Comparison of ENCODE assay signal across 13 cellular contexts in genomic region chr6:160013987-160014868, GRCh38. TPM values are rescaled to one million over a fixed set of nuclear protein-coding genes. Genes with fewer than 3 reads are reported as not detected.
DNase-seq lines count a peak whose midpoint lies in the region; ATAC-seq and TF ChIP-seq lines count a peak whose summit lies in the region.
"Had no signal": no experiment of that assay in that cellular context is flagged by ENCODE, and none has a peak within 500 bp of the region (broad histone marks: within the 10 kb centered on the region; RNA-seq: fewer than 3 reads in every experiment).

No MANE protein-coding gene starts in this region.

- H3K4me1 ChIP-seq in endocrine pancreas (ENCODE audit: control insufficient read depth, insufficient read depth, low read length) (peaks cover 5% of the 10 kb centered on the region), stomach (peaks cover 6 to 13% (median 9%) of the 10 kb centered on the region in 4 donors)

- no peak overlapping the region for H3K4me3 ChIP-seq in endocrine pancreas (ENCODE audit: control insufficient read depth, insufficient read depth, low read length)
- no peak overlapping the region for H3K4me3 ChIP-seq in stomach
- H3K4me3 ChIP-seq in brain microvascular endothelial cell (ENCODE audit: low read depth, low read length) = no peak overlapping the region
- H3K4me3 ChIP-seq: BLaER1 had no signal

- H3K27me3 ChIP-seq in endocrine pancreas (ENCODE audit: control insufficient read depth, insufficient read depth, low read length) = no peaks in the 10 kb centered on the region
- no peaks in the 10 kb centered on the region for H3K27me3 ChIP-seq in stomach
- H3K27me3 ChIP-seq in brain microvascular endothelial cell (replicated peaks) = no peaks in the 10 kb centered on the region
- H3K27me3 ChIP-seq: BLaER1, dorsolateral prefrontal cortex had no signal

- peak overlapping the region; percentile 34 for H3K9ac ChIP-seq in endocrine pancreas (ENCODE audit: control insufficient read depth, insufficient read depth, low read length)
- H3K9ac ChIP-seq: BLaER1, SK-N-SH had no signal

- no peak for ATAC-seq in HG03196 (IDR thresholded peaks at IDR 0.05; ENCODE audit: unreplicated experiment)

- no peak for TF ChIP-seq POLR2A in stomach (IDR thresholded peaks at IDR 0.05)

- WGBS in stomach, 5 donors = 18 to 52% (median 33%) methylated on average over 4 of the region's 4 CpGs

- H3K9me3 ChIP-seq in endocrine pancreas (ENCODE audit: control insufficient read depth, low read length) (no peaks in the 10 kb centered on the region), stomach (no peaks in the 10 kb centered on the region)
- H3K9me3 ChIP-seq: SK-N-SH had no signal

- no peak for TF ChIP-seq EP300 in stomach (IDR thresholded peaks at IDR 0.05)

- TF ChIP-seq CTCF in stomach (IDR thresholded peaks at IDR 0.05) (no peak), brain microvascular endothelial cell (IDR thresholded peaks at IDR 0.05; ENCODE audit: low read depth, low read length, missing control alignments) (no peak)

- in situ Hi-C loops in brain microvascular endothelial cell (cut with HindIII; ENCODE audit: low pct_ligation_motif_present, low sequenced_read_pairs) = no loop called here

- no peaks in the 10 kb centered on the region for H3K36me3 ChIP-seq in endocrine pancreas (ENCODE audit: control insufficient read depth, insufficient read depth, low read length)
- H3K36me3 ChIP-seq in stomach = peaks cover 6 to 52% (median 50%) of the 10 kb centered on the region in 4 donors
- peaks cover 11% of the 10 kb centered on the region for H3K36me3 ChIP-seq in brain microvascular endothelial cell (replicated peaks)

- intact Hi-C loops in stomach (cut with DNase I; ENCODE audit: low total_unique reads) = no loop called here

- peak; percentile 15 for DNase-seq in activated effector memory CD4-positive, alpha-beta T cell treated with Interleukin-2 at 50 U/mL for 16 hours
- DNase-seq in activated effector memory CD4-positive, alpha-beta T cell treated with anti-CD3 and anti-CD28 coated beads, Interleukin-2, amount 50 U/mL, for 16 hours = no peak
- DNase-seq in NCI-H774 (lab: John Stamatoyannopoulos, UW) (peak; percentile 35), stomach (no peak), brain microvascular endothelial cell (no peak), NCI-H446 (lab: John Stamatoyannopoulos, UW) (no peak)
- DNase-seq: dorsolateral prefrontal cortex; MM.1S; SK-N-SH; stimulated activated CD4-positive, alpha-beta T cell treated with anti-CD3 and anti-CD28 coated beads, Interleukin-15, amount 100 ng/mL, for 24 hours had no signal

- H3K27ac ChIP-seq in stomach (peak overlapping the region in 3 of 5 donors; percentile 20 to 55 (median 24)), brain microvascular endothelial cell (no peak overlapping the region)
- H3K27ac ChIP-seq: BLaER1 had no signal

RNA-seq across cellular contexts. Expression of gene IGF2R, which starts 45.3 kb away (rescaled TPM):
- 10 to 100 TPM; 30.3 to 70.5 (median 43.4) TPM for total RNA-seq in stomach
- polyA plus RNA-seq in stomach = 1 to 10 TPM; 2.0 to 9.8 (median 7.7) TPM

Comparison
In these comparisons a context has a peak if more than half of its experiments do, and no peak if none do; other contexts are left out.
1. DNase-seq: peak in activated effector memory CD4-positive, alpha-beta T cell treated with Interleukin-2 at 50 U/mL for 16 hours (single experiment) and NCI-H774 (single experiment); none in activated effector memory CD4-positive, alpha-beta T cell treated with anti-CD3 and anti-CD28 coated beads, Interleukin-2, amount 50 U/mL, for 16 hours (single experiment), stomach (single experiment), brain microvascular endothelial cell (single experiment) and NCI-H446 (0 of 2).